27 cellular contexts compared by ENCODE assay signal in the genomic region with DNA sequence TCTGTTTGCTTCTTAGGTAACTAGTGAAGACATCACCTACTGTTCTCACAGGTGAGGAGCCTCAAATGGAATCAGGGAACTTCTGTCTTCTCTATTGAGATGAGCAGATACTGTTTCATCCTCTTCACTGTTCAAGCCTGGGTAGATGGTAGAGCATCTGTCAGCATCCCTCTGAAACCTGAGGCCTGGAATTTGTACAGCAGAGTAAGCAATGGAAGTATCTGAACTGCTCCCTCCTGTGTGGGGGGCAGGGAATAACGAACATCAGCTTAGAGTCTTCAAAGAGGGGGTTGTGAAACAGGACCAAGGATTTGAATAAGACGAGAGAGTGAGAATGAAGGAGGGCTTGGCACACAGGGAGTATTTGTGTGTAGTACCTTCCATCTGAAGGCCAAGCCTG.
"Had no signal": no experiment of that assay in that cellular context is flagged by ENCODE, and none has a peak within 500 bp of the region (broad histone marks: within the 10 kb centered on the region; RNA-seq: fewer than 3 reads in every experiment).

No MANE protein-coding gene starts in this region.

- ATAC-seq: activated CD4-positive, CD25-positive, alpha-beta regulatory T cell treated with anti-CD3 and anti-CD28 coated beads, Interleukin-2, amount 50 U/mL, for 24 hours; gastrocnemius medialis; T-helper 17 cell had no signal

- H3K36me3 ChIP-seq: adrenal gland, gastrocnemius medialis, right atrium auricular region, suprapubic skin, tibial artery, WERI-Rb-1 had no signal

- DNase-seq: activated CD4-positive, alpha-beta memory T cell treated with anti-CD3 and anti-CD28 coated beads for 36 hours; activated CD4-positive, alpha-beta T cell treated with anti-CD3 and anti-CD28 coated beads for 48 hours; activated CD8-positive, alpha-beta memory T cell treated with anti-CD3 and anti-CD28 coated beads, Interleukin-2, amount 50 U/mL, for 4 hours; activated effector memory CD4-positive, alpha-beta T cell treated with anti-CD3 and anti-CD28 coated beads, Interleukin-2, amount 50 U/mL, for 16 hours; activated naive CD4-positive, alpha-beta T cell treated with anti-CD3 and anti-CD28 coated beads for 36 hours; activated naive CD8-positive, alpha-beta T cell treated with anti-CD3 and anti-CD28 coated beads for 36 hours; activated T-cell treated with anti-CD3 and anti-CD28 coated beads, Interleukin-2, amount 50 U/mL, for 1 hour; adrenal gland; aorta; dorsolateral prefrontal cortex; effector memory CD4-positive, alpha-beta T cell; gastrocnemius medialis; glutamatergic neuron; islet precursor cell; mammary epithelial cell; nucleus accumbens; stimulated activated CD4-positive, alpha-beta T cell treated with anti-CD3 and anti-CD28 coated beads, Interleukin-15, amount 100 ng/mL, for 24 hours; stimulated activated CD4-positive, alpha-beta T cell treated with anti-CD3 and anti-CD28 coated beads, Interleukin-2, amount 100 ng/mL, for 24 hours; stimulated activated naive CD4-positive, alpha-beta T cell; T-helper 17 cell; T1000; tibial artery; WERI-Rb-1 had no signal

- H3K27ac ChIP-seq: adrenal gland, coronary artery, dorsolateral prefrontal cortex, gastrocnemius medialis, right atrium auricular region, suprapubic skin, tibial artery, WERI-Rb-1 had no signal

- H3K4me3 ChIP-seq: adrenal gland, coronary artery, dorsolateral prefrontal cortex, gastrocnemius medialis, right atrium auricular region, suprapubic skin, tibial artery had no signal

- H3K27me3 ChIP-seq: adrenal gland, gastrocnemius medialis, right atrium auricular region, suprapubic skin, tibial artery had no signal

- H3K9me3 ChIP-seq: adrenal gland, gastrocnemius medialis, right atrium auricular region, suprapubic skin, tibial artery had no signal

- H3K4me1 ChIP-seq: adrenal gland, right atrium auricular region, suprapubic skin, tibial artery had no signal
